ENCODE assay signal across 8 cellular contexts in the genomic region with DNA sequence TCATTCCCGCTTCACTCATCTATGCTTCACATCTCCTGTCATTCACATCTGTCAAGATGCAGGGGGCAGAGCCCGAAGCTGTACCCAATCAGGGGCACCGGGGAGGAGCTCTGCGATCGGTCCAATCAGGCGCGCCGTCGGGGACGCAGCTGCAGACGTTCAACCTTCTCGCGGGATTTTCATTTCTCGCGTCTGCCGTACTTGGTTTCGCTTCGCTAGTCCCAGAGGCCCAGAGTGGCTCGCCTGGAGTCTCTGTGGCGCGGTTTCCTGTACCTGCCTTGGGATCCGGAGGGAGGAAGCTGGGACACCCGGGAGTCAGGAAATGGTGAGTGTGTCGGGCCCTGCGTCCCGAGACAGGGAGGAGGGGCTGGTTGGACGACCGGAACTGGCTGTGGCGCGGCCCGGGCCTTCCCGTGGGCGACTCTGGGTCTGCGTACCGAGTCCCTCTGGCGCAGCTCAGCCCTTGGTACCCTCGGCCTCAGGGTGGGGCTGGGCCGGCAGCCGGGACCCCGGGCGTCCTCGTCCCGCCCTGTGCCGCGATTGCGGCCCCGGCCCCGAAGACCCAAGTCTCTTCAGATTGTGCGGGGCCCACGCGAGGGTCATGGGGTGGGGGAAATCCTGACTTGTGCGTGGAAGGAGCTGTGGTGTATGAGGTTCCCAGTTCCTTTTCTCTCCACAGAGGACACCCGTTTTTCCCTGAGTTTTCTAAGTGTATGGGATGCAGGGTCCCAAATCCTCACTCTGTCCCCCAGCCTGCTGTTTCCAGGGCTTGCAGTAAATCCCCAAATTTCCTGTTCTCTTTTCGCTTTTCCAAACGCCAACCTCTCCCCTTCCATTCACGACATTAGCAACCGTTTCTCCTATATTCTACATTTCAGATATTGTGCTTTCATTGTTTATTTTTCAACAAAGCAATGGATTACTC.
DNase-seq lines count a peak whose midpoint lies in the region; ATAC-seq, FAIRE-seq and TF ChIP-seq lines count a peak whose summit lies in the region.

A gene (plus strand): TSS at position 215 of the 925 bp plus-strand sequence. CDS start 108 bp downstream, at position 323.

- peak; percentile 97 for DNase-seq in EL
- DNase-seq in H54 (ENCODE audit: insufficient read length, low spot score) = peak; percentile 95
- DNase-seq in LoVo (ENCODE audit: low spot score) = peak; percentile 92
- DNase-seq in RWPE1 (ENCODE audit: low spot score) = peak; percentile 98
- DNase-seq in activated T-helper 9 cell treated with anti-CD3 and anti-CD28 coated beads, Interleukin-2, amount 50 U/mL, for 16 hours (ENCODE audit: low read depth) = peak; percentile 87
- peak; percentile 97 for DNase-seq in fibroblast of pulmonary artery (ENCODE audit: low read depth)
- peak; percentile 91 for DNase-seq in stimulated activated naive CD8-positive, alpha-beta T cell treated with anti-CD3 and anti-CD28 coated beads, Interleukin-15, Interleukin-2, amounts not matched to agents 100 U/mL and 50 U/mL, for 24 hours

- TF ChIP-seq POLR2A in H54 (IDR thresholded peaks at IDR 0.05; ENCODE audit: low read depth, low read length) = peak; percentile 37

- peak within 1 kb of the TSS; percentile 94 to 98 (median 95) for H3K4me3 Mint-ChIP-seq in nephron

- H3K4me3 ChIP-seq in fibroblast of pulmonary artery (replicated peaks; ENCODE audit: low read depth, low read length) = peak within 1 kb of the TSS; percentile 87

- H3K36me3 Mint-ChIP-seq in nephron (ENCODE audit: low read depth) = peaks cover 33% of the 10 kb centered on the region

- POLR2A ChIA-PET in RWPE1 (lab: Yijun Ruan, JAX; ENCODE audit: low non-redundant PET) = interaction anchor here (0.5 to 0.6 kb wide), 3 partner anchors 92 to 523 kb away, joined by 4 to 6 read pairs (median 4); no protein-coding TSS in a partner anchor

- H3K27ac ChIP-seq in RWPE1 = peak within 1 kb of the TSS; percentile 96

- H3K27ac Mint-ChIP-seq in nephron = peak within 1 kb of the TSS; percentile 86 to 99 (median 98)

- no peaks in the 10 kb centered on the region for H3K27me3 Mint-ChIP-seq in nephron (ENCODE audit: low read depth)

- TF ChIP-seq CTCF in RWPE1 (conservative IDR thresholded peaks at IDR 0.05; ENCODE audit: low read depth) = no peak
- TF ChIP-seq CTCF in fibroblast of pulmonary artery (IDR thresholded peaks at IDR 0.05; ENCODE audit: low read length, missing control alignments) = no peak
- TF ChIP-seq CTCF in nephron (IDR thresholded peaks at IDR 0.05; ENCODE audit: unreplicated experiment in 3 of 3) = no peak

- peak; percentile 94 for FAIRE-seq in H54 (lab: Jason Lieb, UNC)

- H3K9me3 Mint-ChIP-seq in nephron = peaks cover 4% of the 10 kb centered on the region

- peak; percentile 99 for ATAC-seq in stimulated activated naive CD8-positive, alpha-beta T cell treated with anti-CD3 and anti-CD28 coated beads, Interleukin-15, Interleukin-2, amounts not matched to agents 100 U/mL and 50 U/mL, for 24 hours

- CTCF ChIA-PET in RWPE1 (lab: Yijun Ruan, JAX) = no interaction called here

- H3K4me1 Mint-ChIP-seq in nephron = peaks cover 15% of the 10 kb centered on the region

Comparison
In these comparisons a context has a peak if more than half of its experiments do, and no peak if none do; other contexts are left out.
1. Peak in every context shown above with its lines: DNase-seq, ATAC-seq, H3K4me3 ChIP-seq and H3K27ac ChIP-seq.